Comparison of ENCODE assay signal across 1 cellular context in the genomic region with DNA sequence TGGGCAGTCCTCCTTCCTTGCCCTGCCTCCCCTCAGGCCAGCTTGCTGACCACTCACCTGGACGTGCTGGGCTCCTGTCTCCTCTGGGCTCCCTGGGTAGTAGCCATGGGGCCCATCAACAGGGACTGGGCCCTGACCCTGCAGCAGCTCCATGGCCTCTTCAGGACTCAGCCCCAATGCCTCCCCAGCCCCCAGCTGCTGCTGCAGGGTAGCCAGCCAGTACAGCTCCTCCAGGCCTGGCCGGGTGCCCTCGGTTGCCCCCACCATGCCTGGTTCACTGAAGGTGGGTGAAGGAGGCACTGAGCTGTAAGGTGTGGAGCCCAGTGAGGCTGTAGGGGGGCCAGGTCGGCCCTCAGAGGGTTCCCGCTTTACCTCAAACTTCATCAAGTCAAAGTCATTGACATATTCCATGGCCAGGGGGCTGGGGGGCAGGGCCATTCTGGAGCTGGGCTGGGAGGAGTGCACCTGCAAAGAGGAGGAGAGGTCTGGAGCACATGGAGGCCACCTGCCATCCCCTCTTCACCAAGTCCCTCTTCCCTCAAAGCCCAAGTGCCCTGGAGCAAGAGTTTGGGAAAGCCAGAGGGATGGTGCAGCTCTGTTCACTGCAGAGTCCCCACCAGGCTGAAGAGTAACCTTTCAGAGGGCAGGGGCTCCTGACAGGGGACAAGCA.
TF ChIP-seq lines count a peak whose summit lies in the region.

No MANE protein-coding gene starts in this region.

TF ChIP-seq in HepG2, 621 proteins besides CTCF, POLR2A, EP300 and RAD21 (continues in another document):
- TF ChIP-seq ZNF776 (CRISPR knock-in tag; IDR thresholded peaks at IDR 0.05) = 0 out of 2 replicates have a peak, but pooled peaks have one; percentile 18
- TF ChIP-seq ZNF564 (CRISPR knock-in tag; IDR thresholded peaks at IDR 0.05) = 0 out of 2 replicates have a peak, but pooled peaks have one; percentile 17
- no peak for TF ChIP-seq HNF4A (CRISPR knock-in tag; IDR thresholded peaks at IDR 0.05)
- no peak for TF ChIP-seq ZNF547 (CRISPR knock-in tag; IDR thresholded peaks at IDR 0.05)
- TF ChIP-seq ARID3A (IDR thresholded peaks at IDR 0.05; ENCODE audit: low read depth, low read length) = no peak
- 0 out of 2 replicates have a peak, but pooled peaks have one; percentile 1 for TF ChIP-seq ZNF598 (CRISPR knock-in tag; IDR thresholded peaks at IDR 0.05; ENCODE audit: borderline replicate concordance)
- no peak for TF ChIP-seq IRX3 (CRISPR knock-in tag; IDR thresholded peaks at IDR 0.05; ENCODE audit: borderline replicate concordance, low read depth)
- TF ChIP-seq AHDC1 (CRISPR knock-in tag; IDR thresholded peaks at IDR 0.05; ENCODE audit: borderline replicate concordance) = no peak
- TF ChIP-seq ZNF790 (CRISPR knock-in tag; IDR thresholded peaks at IDR 0.05; ENCODE audit: borderline replicate concordance) = no peak
- TF ChIP-seq ZNF703 (CRISPR knock-in tag; IDR thresholded peaks at IDR 0.05; ENCODE audit: borderline replicate concordance) = no peak
- TF ChIP-seq TAF1 (CRISPR knock-in tag; IDR thresholded peaks at IDR 0.05) = no peak
- TF ChIP-seq TEF (CRISPR knock-in tag; IDR thresholded peaks at IDR 0.05) = no peak
- peak; percentile 13; the same call in 1 of the 2 replicates for TF ChIP-seq ZNF225 (CRISPR knock-in tag; IDR thresholded peaks at IDR 0.05)
- no peak for TF ChIP-seq ZMAT3 (CRISPR knock-in tag; conservative IDR thresholded peaks at IDR 0.05)
- TF ChIP-seq ZNF562 (CRISPR knock-in tag; IDR thresholded peaks at IDR 0.05; ENCODE audit: borderline replicate concordance) = no peak
- 0 out of 2 replicates have a peak, but pooled peaks have one; percentile 50 for TF ChIP-seq CENPT (CRISPR knock-in tag; IDR thresholded peaks at IDR 0.05; ENCODE audit: low read depth)
- TF ChIP-seq SNAPC4 (CRISPR knock-in tag; IDR thresholded peaks at IDR 0.05) = no peak
- TF ChIP-seq FLYWCH1 (CRISPR knock-in tag; IDR thresholded peaks at IDR 0.05) = 0 out of 2 replicates have a peak, but pooled peaks have one; percentile 4
- TF ChIP-seq ZMYM3 (CRISPR knock-in tag; IDR thresholded peaks at IDR 0.05) = no peak
- no peak for TF ChIP-seq THAP11 (CRISPR knock-in tag; IDR thresholded peaks at IDR 0.05)
- TF ChIP-seq, protein P1, sequence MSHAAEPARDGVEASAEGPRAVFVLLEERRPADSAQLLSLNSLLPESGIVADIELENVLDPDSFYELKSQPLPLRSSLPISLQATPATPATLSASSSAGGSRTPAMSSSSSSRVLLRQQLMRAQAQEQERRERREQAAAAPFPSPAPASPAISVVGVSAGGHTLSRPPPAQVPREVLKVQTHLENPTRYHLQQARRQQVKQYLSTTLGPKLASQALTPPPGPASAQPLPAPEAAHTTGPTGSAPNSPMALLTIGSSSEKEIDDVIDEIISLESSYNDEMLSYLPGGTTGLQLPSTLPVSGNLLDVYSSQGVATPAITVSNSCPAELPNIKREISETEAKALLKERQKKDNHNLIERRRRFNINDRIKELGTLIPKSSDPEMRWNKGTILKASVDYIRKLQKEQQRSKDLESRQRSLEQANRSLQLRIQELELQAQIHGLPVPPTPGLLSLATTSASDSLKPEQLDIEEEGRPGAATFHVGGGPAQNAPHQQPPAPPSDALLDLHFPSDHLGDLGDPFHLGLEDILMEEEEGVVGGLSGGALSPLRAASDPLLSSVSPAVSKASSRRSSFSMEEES (CRISPR knock-in tag; IDR thresholded peaks at IDR 0.05) = no peak
- 0 out of 2 replicates have a peak, but pooled peaks have one; percentile 5 for TF ChIP-seq ARNTL (CRISPR knock-in tag; IDR thresholded peaks at IDR 0.05)
- no peak for TF ChIP-seq ZNF121 (CRISPR knock-in tag; IDR thresholded peaks at IDR 0.05)
- TF ChIP-seq, protein P2, sequence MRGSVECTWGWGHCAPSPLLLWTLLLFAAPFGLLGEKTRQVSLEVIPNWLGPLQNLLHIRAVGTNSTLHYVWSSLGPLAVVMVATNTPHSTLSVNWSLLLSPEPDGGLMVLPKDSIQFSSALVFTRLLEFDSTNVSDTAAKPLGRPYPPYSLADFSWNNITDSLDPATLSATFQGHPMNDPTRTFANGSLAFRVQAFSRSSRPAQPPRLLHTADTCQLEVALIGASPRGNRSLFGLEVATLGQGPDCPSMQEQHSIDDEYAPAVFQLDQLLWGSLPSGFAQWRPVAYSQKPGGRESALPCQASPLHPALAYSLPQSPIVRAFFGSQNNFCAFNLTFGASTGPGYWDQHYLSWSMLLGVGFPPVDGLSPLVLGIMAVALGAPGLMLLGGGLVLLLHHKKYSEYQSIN (CRISPR knock-in tag; IDR thresholded peaks at IDR 0.05; ENCODE audit: borderline replicate concordance) = no peak
- peak; percentile 86; the same call in 1 of the 2 replicates for TF ChIP-seq EED (CRISPR knock-in tag; IDR thresholded peaks at IDR 0.05)
- TF ChIP-seq MXD1 (CRISPR knock-in tag; IDR thresholded peaks at IDR 0.05) = no peak
- TF ChIP-seq, protein P3, sequence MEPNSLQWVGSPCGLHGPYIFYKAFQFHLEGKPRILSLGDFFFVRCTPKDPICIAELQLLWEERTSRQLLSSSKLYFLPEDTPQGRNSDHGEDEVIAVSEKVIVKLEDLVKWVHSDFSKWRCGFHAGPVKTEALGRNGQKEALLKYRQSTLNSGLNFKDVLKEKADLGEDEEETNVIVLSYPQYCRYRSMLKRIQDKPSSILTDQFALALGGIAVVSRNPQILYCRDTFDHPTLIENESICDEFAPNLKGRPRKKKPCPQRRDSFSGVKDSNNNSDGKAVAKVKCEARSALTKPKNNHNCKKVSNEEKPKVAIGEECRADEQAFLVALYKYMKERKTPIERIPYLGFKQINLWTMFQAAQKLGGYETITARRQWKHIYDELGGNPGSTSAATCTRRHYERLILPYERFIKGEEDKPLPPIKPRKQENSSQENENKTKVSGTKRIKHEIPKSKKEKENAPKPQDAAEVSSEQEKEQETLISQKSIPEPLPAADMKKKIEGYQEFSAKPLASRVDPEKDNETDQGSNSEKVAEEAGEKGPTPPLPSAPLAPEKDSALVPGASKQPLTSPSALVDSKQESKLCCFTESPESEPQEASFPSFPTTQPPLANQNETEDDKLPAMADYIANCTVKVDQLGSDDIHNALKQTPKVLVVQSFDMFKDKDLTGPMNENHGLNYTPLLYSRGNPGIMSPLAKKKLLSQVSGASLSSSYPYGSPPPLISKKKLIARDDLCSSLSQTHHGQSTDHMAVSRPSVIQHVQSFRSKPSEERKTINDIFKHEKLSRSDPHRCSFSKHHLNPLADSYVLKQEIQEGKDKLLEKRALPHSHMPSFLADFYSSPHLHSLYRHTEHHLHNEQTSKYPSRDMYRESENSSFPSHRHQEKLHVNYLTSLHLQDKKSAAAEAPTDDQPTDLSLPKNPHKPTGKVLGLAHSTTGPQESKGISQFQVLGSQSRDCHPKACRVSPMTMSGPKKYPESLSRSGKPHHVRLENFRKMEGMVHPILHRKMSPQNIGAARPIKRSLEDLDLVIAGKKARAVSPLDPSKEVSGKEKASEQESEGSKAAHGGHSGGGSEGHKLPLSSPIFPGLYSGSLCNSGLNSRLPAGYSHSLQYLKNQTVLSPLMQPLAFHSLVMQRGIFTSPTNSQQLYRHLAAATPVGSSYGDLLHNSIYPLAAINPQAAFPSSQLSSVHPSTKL (CRISPR knock-in tag; IDR thresholded peaks at IDR 0.05) = no peak
- TF ChIP-seq HINFP (CRISPR knock-in tag; IDR thresholded peaks at IDR 0.05; ENCODE audit: low read depth) = no peak
- TF ChIP-seq MAFK (conservative IDR thresholded peaks at IDR 0.05 in 1 of 2, IDR thresholded peaks at IDR 0.05 in 1 of 2; ENCODE audit: low read length in 2 of 2) = no peak
- no peak for TF ChIP-seq GATAD2A (CRISPR knock-in tag; IDR thresholded peaks at IDR 0.05)
